In genomic region chr22:23685205-23685784, GRCh38 we compare ENCODE assay signal across 16 cellular contexts. TPM values are rescaled to one million over a fixed set of nuclear protein-coding genes. Genes with fewer than 3 reads are reported as not detected.
DNase-seq lines count a peak whose midpoint lies in the region; ATAC-seq, FAIRE-seq and TF ChIP-seq lines count a peak whose summit lies in the region.
"Had no signal": no experiment of that assay in that cellular context is flagged by ENCODE, and none has a peak within 500 bp of the region (broad histone marks: within the 10 kb centered on the region; RNA-seq: fewer than 3 reads in every experiment).

No MANE protein-coding gene starts in this region.

- intact Hi-C loops in HepG2 (cut with micrococcal nuclease; ENCODE audit: unreplicated experiment) = no loop called here
- intact Hi-C loops in sigmoid colon (cut with DNase I) = no loop called here

- FAIRE-seq in HepG2 (lab: Jason Lieb, UNC) = no peak

- 88% methylated on average over 3 of the region's 5 CpGs for WGBS in HepG2 (ENCODE audit: low lambda C conversion rate)
- WGBS in sigmoid colon, 2 donors = 96% methylated on average over 5 of the region's 5 CpGs

- no peak overlapping the region for H3K4me3 ChIP-seq in AG10803 (ENCODE audit: low read length)
- H3K4me3 ChIP-seq in choroid plexus epithelial cell (ENCODE audit: low read depth, low read length) = no peak overlapping the region
- H3K4me3 ChIP-seq in HepG2 (replicated peaks in 1 of 3; ENCODE audit: insufficient read depth in 1 of 3, low read depth in 2 of 3, low read length in 3 of 3) = no peak overlapping the region
- no peak overlapping the region for H3K4me3 ChIP-seq in sigmoid colon
- H3K4me3 ChIP-seq: BLaER1 treated with 17β-estradiol and CSF1 and Interleukin-3, amounts not matched to agents 10 nM and 100 nM; upper lobe of left lung had no signal

- DNase-seq in AG10803 (ENCODE audit: low read depth) (peak; percentile 5), HT1080 (ENCODE audit: low read depth) (peak; percentile 28), choroid plexus epithelial cell (ENCODE audit: low read depth) (peak; percentile 35), HepG2 (ENCODE audit: low spot score) (no peak), sigmoid colon (no peak), HEK293T (ENCODE audit: extremely low spot score) (no peak), CD1c-positive myeloid dendritic cell (ENCODE audit: extremely low spot score) (no peak)
- DNase-seq: activated CD4-positive, alpha-beta T cell treated with anti-CD3 and anti-CD28 coated beads, Interleukin-2, amount 10 ng/mL, durations not matched to agents 7 days and 5 days; NCI-H1436; stimulated activated CD4-positive, alpha-beta T cell treated with anti-CD3 and anti-CD28 coated beads, Interleukin-1b, Interleukin-23, amount 100 ng/mL, for 48 hours; upper lobe of left lung had no signal

- no peak for TF ChIP-seq POLR2A in HepG2 (IDR thresholded peaks at IDR 0.05; ENCODE audit: insufficient read depth in 1 of 2, low read depth in 2 of 2, low read length in 2 of 2)
- TF ChIP-seq POLR2A in sigmoid colon (IDR thresholded peaks at IDR 0.05) = no peak

- H4K20me1 ChIP-seq in HepG2 (ENCODE audit: insufficient read depth, low read length) = no peaks in the 10 kb centered on the region
- H4K20me1 ChIP-seq: BLaER1 treated with 17β-estradiol and CSF1 and Interleukin-3, amounts not matched to agents 10 nM and 100 nM had no signal

- H3K79me2 ChIP-seq in HepG2 (ENCODE audit: insufficient read depth, low read length) = no peaks in the 10 kb centered on the region

- H3K36me3 ChIP-seq in HepG2 (replicated peaks in 1 of 2; ENCODE audit: control insufficient read depth in 1 of 2, insufficient read depth in 2 of 2, low read length in 2 of 2) = peaks cover 2 to 16% of the 10 kb centered on the region in 2 experiments; a peak in 3 of 5 replicates
- peaks cover 0 to 50% (median 7%) of the 10 kb centered on the region in 4 donors for H3K36me3 ChIP-seq in sigmoid colon

- H3K4me1 ChIP-seq in HepG2 (ENCODE audit: insufficient read depth, low read length) (peaks cover 23% of the 10 kb centered on the region), sigmoid colon (no peaks in the 10 kb centered on the region)
- H3K4me1 ChIP-seq: upper lobe of left lung had no signal

- POLR2A ChIA-PET in HepG2 (lab: Yijun Ruan, JAX) (interaction anchor here (2.2 kb wide), 1 partner anchor 10 kb away, joined by 9 read pairs; no protein-coding TSS in a partner anchor), HEK293T (lab: Yijun Ruan, JAX) (interaction anchor here (1.5 kb wide), 1 partner anchor 32 kb away, joined by 4 read pairs; no protein-coding TSS in a partner anchor)

- H3K27ac ChIP-seq in HepG2 (ENCODE audit: extremely low read length, insufficient read depth, low read length) (no peak overlapping the region), sigmoid colon (no peak overlapping the region)
- H3K27ac ChIP-seq: BLaER1 treated with 17β-estradiol and CSF1 and Interleukin-3, amounts not matched to agents 10 nM and 100 nM; upper lobe of left lung had no signal

- no peak for TF ChIP-seq CTCF in AG10803 (conservative IDR thresholded peaks at IDR 0.05; ENCODE audit: low read length)
- no peak for TF ChIP-seq CTCF in choroid plexus epithelial cell (conservative IDR thresholded peaks at IDR 0.05; ENCODE audit: low read depth, low read length)
- no peak for TF ChIP-seq CTCF in HepG2 (CRISPR knock-in tag; IDR thresholded peaks at IDR 0.05)
- TF ChIP-seq CTCF in sigmoid colon (IDR thresholded peaks at IDR 0.05) = no peak

- no peak overlapping the region for H3K9ac ChIP-seq in HepG2 (ENCODE audit: insufficient read depth, low read depth, low read length)
- H3K9ac ChIP-seq: BLaER1 treated with 17β-estradiol and CSF1 and Interleukin-3, amounts not matched to agents 10 nM and 100 nM had no signal

- no peak overlapping the region for H2AFZ ChIP-seq in HepG2 (ENCODE audit: low read length)

- CTCF ChIA-PET in HepG2 (lab: Yijun Ruan, JAX; ENCODE audit: low intra/inter-chr PET ratio, low total read pairs) = no interaction called here
- CTCF ChIA-PET in HEK293T (lab: Yijun Ruan, JAX) = no interaction called here

- H3K9me3 ChIP-seq in HepG2 (ENCODE audit: low read length) (no peaks in the 10 kb centered on the region), sigmoid colon (no peaks in the 10 kb centered on the region)
- H3K9me3 ChIP-seq: BLaER1 treated with 17β-estradiol and CSF1 and Interleukin-3, amounts not matched to agents 10 nM and 100 nM; upper lobe of left lung had no signal

- peak; percentile 23; the same call in 2 of the 3 replicates for ATAC-seq in HepG2
- no peak for ATAC-seq in GM18861 (IDR thresholded peaks at IDR 0.05; ENCODE audit: unreplicated experiment)
- ATAC-seq: activated T-helper 17 cell treated with anti-CD3 and anti-CD28 coated beads, Interleukin-2, amount 50 U/mL, for 72 hours had no signal

- in situ Hi-C loops in HepG2 (cut with HindIII; ENCODE audit: extremely low pct_ligation_motif_present, low pct_unique_long_range_greater_than_20kb) = no loop called here

- TF ChIP-seq RAD21 in HepG2 (CRISPR knock-in tag; IDR thresholded peaks at IDR 0.05) = no peak

- BruUV-seq in HepG2 (replicated peaks; lab: Mats Ljungman, UMichigan) = no TSS peak

- H3K4me2 ChIP-seq in HepG2 (ENCODE audit: low read depth, low read length) = no peak overlapping the region
- H3K4me2 ChIP-seq: BLaER1 treated with 17β-estradiol and CSF1 and Interleukin-3, amounts not matched to agents 10 nM and 100 nM had no signal

- H3K27me3 ChIP-seq in HepG2 (ENCODE audit: control insufficient read depth in 1 of 2, insufficient read depth in 2 of 2, low read length in 2 of 2) (no peaks in the 10 kb centered on the region), sigmoid colon (no peaks in the 10 kb centered on the region)
- H3K27me3 ChIP-seq: BLaER1 treated with 17β-estradiol and CSF1 and Interleukin-3, amounts not matched to agents 10 nM and 100 nM; upper lobe of left lung had no signal

- TF ChIP-seq EP300 in HepG2 (IDR thresholded peaks at IDR 0.05; ENCODE audit: low read depth in 2 of 2, low read length in 2 of 2) = no peak
- no peak for TF ChIP-seq EP300 in HepG2 (CRISPR knock-in tag; IDR thresholded peaks at IDR 0.05; ENCODE audit: borderline replicate concordance)
- no peak for TF ChIP-seq EP300 in sigmoid colon (IDR thresholded peaks at IDR 0.05)

RNA-seq across cellular contexts. Expression of gene RGL4, which starts 5.5 kb away (rescaled TPM):
- not detected in 2 replicates for total RNA-seq in HT1080 (2014; rRNA removed; shearing (Covaris generic))
- not detected in 2 replicates for polyA plus RNA-seq in HT1080 (2015; cell fraction: cytosol; rRNA removed)
- polyA plus RNA-seq in HT1080 (2015; cell fraction: nucleus; rRNA removed) = not detected in 2 replicates
- not detected in 2 replicates for total RNA-seq in HepG2 (2016; rRNA removed; fragmentation: Illumina TruSeq; extraction: Trizol)
- not detected in 2 replicates for total RNA-seq in HepG2 (2016; cell fraction: cytosol; rRNA removed; fragmentation: Illumina TruSeq; extraction: Trizol; ENCODE audit: low read depth)
- not detected in 2 replicates for total RNA-seq in HepG2 (2016; cell fraction: insoluble cytoplasmic fraction; rRNA removed; fragmentation: Illumina TruSeq; extraction: Trizol)
- total RNA-seq in HepG2 (2016; cell fraction: membrane; rRNA removed; fragmentation: Illumina TruSeq; extraction: Trizol) = not detected in 2 replicates
- not detected in 2 replicates for total RNA-seq in HepG2 (2016; cell fraction: nucleus; rRNA removed; fragmentation: Illumina TruSeq; extraction: Trizol)
- not detected in 2 replicates for polyA plus RNA-seq in HepG2 (2011; rRNA removed)
- polyA plus RNA-seq in HepG2 (2011; cell fraction: cytosol; rRNA removed) = not detected in 2 replicates
- polyA plus RNA-seq in HepG2 (2011; cell fraction: nucleus; rRNA removed) = not detected in 2 replicates
- 0.11 and 0.36 TPM in 2 replicates for polyA plus RNA-seq in HepG2 (2012)
- not detected in 2 replicates for polyA plus RNA-seq in HepG2 (2016; cell fraction: cytosol; fragmentation: Illumina TruSeq; extraction: Trizol; ENCODE audit: low read depth)
- polyA plus RNA-seq in HepG2 (2016; cell fraction: insoluble cytoplasmic fraction; fragmentation: Illumina TruSeq; extraction: Trizol; ENCODE audit: low read depth) = not detected in 2 replicates
- polyA plus RNA-seq in HepG2 (2016; cell fraction: membrane; fragmentation: Illumina TruSeq; extraction: Trizol; ENCODE audit: low read depth) = not detected in 2 replicates
- polyA plus RNA-seq in HepG2 (2016; cell fraction: nucleus; fragmentation: Illumina TruSeq; extraction: Trizol; ENCODE audit: insufficient read depth, low read depth) = not detected in 2 replicates
- not detected in 2 replicates for polyA minus RNA-seq in HepG2 (2011; rRNA and poly(A)+ RNA removed; ENCODE audit: low replicate concordance)
- not detected in 2 replicates for polyA minus RNA-seq in HepG2 (2011; cell fraction: cytosol; rRNA and poly(A)+ RNA removed)
- not detected in 2 replicates for polyA minus RNA-seq in HepG2 (2011; cell fraction: nucleus; rRNA and poly(A)+ RNA removed)
- not detected for total RNA-seq in sigmoid colon
- 1 to 10 TPM; 1.8 to 3.2 (median 2.8) TPM for polyA plus RNA-seq in sigmoid colon
- total RNA-seq: kidney epithelial cell had no signal

RNA-seq across cellular contexts. Expression of gene DRICH1, which starts 53.2 kb away (rescaled TPM):
- total RNA-seq in HT1080 (2014; rRNA removed; shearing (Covaris generic)) = 0.18 TPM in 1 of 2 replicates, not detected in the other
- polyA plus RNA-seq in HT1080 (2015; cell fraction: cytosol; rRNA removed) = not detected in 2 replicates
- 0.17 TPM in 1 of 2 replicates, not detected in the other for polyA plus RNA-seq in HT1080 (2015; cell fraction: nucleus; rRNA removed)
- total RNA-seq in HepG2 (2016; rRNA removed; fragmentation: Illumina TruSeq; extraction: Trizol) (0.15 and 0.66 TPM in 2 replicates), sigmoid colon (under 1 TPM in 1 of 4 donors, not detected in 3; 0.83 TPM)
- 0.53 TPM in 1 of 2 replicates, not detected in the other for total RNA-seq in HepG2 (2016; cell fraction: cytosol; rRNA removed; fragmentation: Illumina TruSeq; extraction: Trizol; ENCODE audit: low read depth)
- total RNA-seq in HepG2 (2016; cell fraction: insoluble cytoplasmic fraction; rRNA removed; fragmentation: Illumina TruSeq; extraction: Trizol) = 0.43 TPM in 1 of 2 replicates, not detected in the other
- 0.14 and 0.28 TPM in 2 replicates for total RNA-seq in HepG2 (2016; cell fraction: membrane; rRNA removed; fragmentation: Illumina TruSeq; extraction: Trizol)
- 0.28 and 0.56 TPM in 2 replicates for total RNA-seq in HepG2 (2016; cell fraction: nucleus; rRNA removed; fragmentation: Illumina TruSeq; extraction: Trizol)
- polyA plus RNA-seq in HepG2 (2011; rRNA removed) (0.08 and 0.22 TPM in 2 replicates), sigmoid colon (under 1 TPM in 1 of 3 donors, not detected in 2; 0.50 TPM)
- 0.05 TPM in 1 of 2 replicates, not detected in the other for polyA plus RNA-seq in HepG2 (2011; cell fraction: cytosol; rRNA removed)
- 0.98 and 1.4 TPM in 2 replicates for polyA plus RNA-seq in HepG2 (2011; cell fraction: nucleus; rRNA removed)
- polyA plus RNA-seq in HepG2 (2012) = 0.11 and 0.16 TPM in 2 replicates
- not detected in 2 replicates for polyA plus RNA-seq in HepG2 (2016; cell fraction: cytosol; fragmentation: Illumina TruSeq; extraction: Trizol; ENCODE audit: low read depth)
- 0.25 TPM in 1 of 2 replicates, not detected in the other for polyA plus RNA-seq in HepG2 (2016; cell fraction: insoluble cytoplasmic fraction; fragmentation: Illumina TruSeq; extraction: Trizol; ENCODE audit: low read depth)
- 0.14 TPM in 1 of 2 replicates, not detected in the other for polyA plus RNA-seq in HepG2 (2016; cell fraction: membrane; fragmentation: Illumina TruSeq; extraction: Trizol; ENCODE audit: low read depth)
- polyA plus RNA-seq in HepG2 (2016; cell fraction: nucleus; fragmentation: Illumina TruSeq; extraction: Trizol; ENCODE audit: insufficient read depth, low read depth) = 1.1 and 1.4 TPM in 2 replicates
- 0.63 TPM in 1 of 2 replicates, not detected in the other for polyA minus RNA-seq in HepG2 (2011; rRNA and poly(A)+ RNA removed; ENCODE audit: low replicate concordance)
- not detected in 2 replicates for polyA minus RNA-seq in HepG2 (2011; cell fraction: cytosol; rRNA and poly(A)+ RNA removed)
- polyA minus RNA-seq in HepG2 (2011; cell fraction: nucleus; rRNA and poly(A)+ RNA removed) = 0.37 and 0.39 TPM in 2 replicates
- total RNA-seq: kidney epithelial cell had no signal
- polyA plus RNA-seq: IgD-negative memory B cell had no signal

Comparison
In these comparisons a context has a peak if more than half of its experiments do, and no peak if none do; other contexts are left out.
1. DNase-seq: peak in AG10803 (single experiment), HT1080 (single experiment) and choroid plexus epithelial cell (single experiment); none in HepG2 (single experiment), sigmoid colon (single experiment), HEK293T (single experiment) and CD1c-positive myeloid dendritic cell (single experiment).